In the genomic region with DNA sequence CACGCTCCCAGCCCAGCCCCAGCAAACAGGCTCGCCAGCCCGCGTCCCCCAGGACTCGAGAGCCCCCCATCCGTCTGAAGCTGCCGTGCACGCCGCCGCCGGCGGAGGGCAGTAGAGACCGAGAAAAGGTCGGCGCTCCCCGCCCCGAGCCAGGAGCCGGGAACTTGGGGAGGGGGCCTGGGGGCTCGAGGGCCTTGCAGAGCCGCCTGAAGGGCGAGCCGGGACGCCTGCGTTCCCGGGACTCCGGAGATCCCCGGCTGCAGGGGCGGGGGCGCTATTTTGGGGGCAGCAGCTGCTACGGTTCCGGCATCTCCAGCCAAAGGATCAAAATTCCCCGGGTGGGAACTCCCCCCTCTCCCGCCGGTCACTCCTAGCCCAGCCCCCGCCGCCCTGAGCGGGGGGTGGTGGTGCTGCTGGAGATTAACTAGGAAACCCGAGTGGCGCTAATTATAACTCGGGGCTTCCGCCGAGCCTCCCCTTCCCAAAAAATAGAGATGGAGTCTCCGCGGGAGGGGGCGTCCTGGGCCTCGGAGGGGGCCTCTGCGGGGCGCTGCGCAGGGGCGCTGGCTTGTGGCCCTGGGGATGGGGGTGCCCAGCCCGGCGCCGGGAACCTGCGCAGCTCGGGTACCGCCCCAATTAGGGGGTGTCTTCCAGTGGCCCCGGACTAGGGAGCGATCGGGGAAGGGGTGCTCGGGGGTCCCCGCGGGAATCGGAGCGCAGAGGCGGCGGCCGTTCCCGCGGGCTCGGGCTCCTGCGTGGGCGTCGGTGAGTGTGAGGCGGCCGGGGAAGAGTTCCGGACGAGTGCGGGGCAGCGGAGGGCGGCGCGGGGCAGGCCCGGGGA, we compare ENCODE assay signal across 1 cellular context.
TF ChIP-seq lines count a peak whose summit lies in the region.

No MANE protein-coding gene starts in this region.

TF ChIP-seq in HEK293, 187 proteins besides CTCF, POLR2A, EP300 and RAD21 (continued from another document and continues in another):
- TF ChIP-seq, protein P1, sequence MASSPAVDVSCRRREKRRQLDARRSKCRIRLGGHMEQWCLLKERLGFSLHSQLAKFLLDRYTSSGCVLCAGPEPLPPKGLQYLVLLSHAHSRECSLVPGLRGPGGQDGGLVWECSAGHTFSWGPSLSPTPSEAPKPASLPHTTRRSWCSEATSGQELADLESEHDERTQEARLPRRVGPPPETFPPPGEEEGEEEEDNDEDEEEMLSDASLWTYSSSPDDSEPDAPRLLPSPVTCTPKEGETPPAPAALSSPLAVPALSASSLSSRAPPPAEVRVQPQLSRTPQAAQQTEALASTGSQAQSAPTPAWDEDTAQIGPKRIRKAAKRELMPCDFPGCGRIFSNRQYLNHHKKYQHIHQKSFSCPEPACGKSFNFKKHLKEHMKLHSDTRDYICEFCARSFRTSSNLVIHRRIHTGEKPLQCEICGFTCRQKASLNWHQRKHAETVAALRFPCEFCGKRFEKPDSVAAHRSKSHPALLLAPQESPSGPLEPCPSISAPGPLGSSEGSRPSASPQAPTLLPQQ (tag by site-specific recombination; IDR thresholded peaks at IDR 0.05), result no peak
- TF ChIP-seq ZNF423 (tag by site-specific recombination; IDR thresholded peaks at IDR 0.05) (peak; percentile 24; the same call in 1 of the 2 replicates), ZNF843 (tag by site-specific recombination; IDR thresholded peaks at IDR 0.05) (no peak), ZNF311 (tag by site-specific recombination; IDR thresholded peaks at IDR 0.05; ENCODE audit: borderline replicate concordance) (no peak), MZF1 (tag by site-specific recombination; IDR thresholded peaks at IDR 0.05; ENCODE audit: borderline replicate concordance) (no peak), ZNF24 (tag by site-specific recombination; IDR thresholded peaks at IDR 0.05) (no peak), ZNF558 (tag by site-specific recombination; IDR thresholded peaks at IDR 0.05) (no peak), ZNF791 (tag by site-specific recombination; IDR thresholded peaks at IDR 0.05) (no peak), ZNF48 (tag by site-specific recombination; IDR thresholded peaks at IDR 0.05) (no peak), GLIS2 (tag by site-specific recombination; IDR thresholded peaks at IDR 0.05) (peak; percentile 95), ZFHX2 (tag by site-specific recombination; conservative IDR thresholded peaks at IDR 0.05) (peak; percentile 87), ZNF335 (tag by site-specific recombination; conservative IDR thresholded peaks at IDR 0.05) (peak; percentile 95), ZNF112 (tag by site-specific recombination; IDR thresholded peaks at IDR 0.05) (no peak), ZNF837 (tag by site-specific recombination; IDR thresholded peaks at IDR 0.05) (no peak), ZNF223 (tag by site-specific recombination; IDR thresholded peaks at IDR 0.05) (no peak), WT1 (tag by site-specific recombination; IDR thresholded peaks at IDR 0.05) (no peak), ZNF610 (tag by site-specific recombination; IDR thresholded peaks at IDR 0.05; ENCODE audit: borderline replicate concordance) (no peak), ZNF792 (tag by site-specific recombination; IDR thresholded peaks at IDR 0.05) (no peak), ZNF292 (tag by site-specific recombination; IDR thresholded peaks at IDR 0.05; ENCODE audit: borderline replicate concordance, low read depth) (no peak), EGR2 (tag by site-specific recombination; IDR thresholded peaks at IDR 0.05; ENCODE audit: low read depth) (peak; percentile 50), ZIC2 (tag by site-specific recombination; IDR thresholded peaks at IDR 0.05) (peak; percentile 83), ZNF571 (tag by site-specific recombination; IDR thresholded peaks at IDR 0.05) (no peak), ZNF114 (tag by site-specific recombination; IDR thresholded peaks at IDR 0.05) (no peak)
- TF ChIP-seq, protein P2, sequence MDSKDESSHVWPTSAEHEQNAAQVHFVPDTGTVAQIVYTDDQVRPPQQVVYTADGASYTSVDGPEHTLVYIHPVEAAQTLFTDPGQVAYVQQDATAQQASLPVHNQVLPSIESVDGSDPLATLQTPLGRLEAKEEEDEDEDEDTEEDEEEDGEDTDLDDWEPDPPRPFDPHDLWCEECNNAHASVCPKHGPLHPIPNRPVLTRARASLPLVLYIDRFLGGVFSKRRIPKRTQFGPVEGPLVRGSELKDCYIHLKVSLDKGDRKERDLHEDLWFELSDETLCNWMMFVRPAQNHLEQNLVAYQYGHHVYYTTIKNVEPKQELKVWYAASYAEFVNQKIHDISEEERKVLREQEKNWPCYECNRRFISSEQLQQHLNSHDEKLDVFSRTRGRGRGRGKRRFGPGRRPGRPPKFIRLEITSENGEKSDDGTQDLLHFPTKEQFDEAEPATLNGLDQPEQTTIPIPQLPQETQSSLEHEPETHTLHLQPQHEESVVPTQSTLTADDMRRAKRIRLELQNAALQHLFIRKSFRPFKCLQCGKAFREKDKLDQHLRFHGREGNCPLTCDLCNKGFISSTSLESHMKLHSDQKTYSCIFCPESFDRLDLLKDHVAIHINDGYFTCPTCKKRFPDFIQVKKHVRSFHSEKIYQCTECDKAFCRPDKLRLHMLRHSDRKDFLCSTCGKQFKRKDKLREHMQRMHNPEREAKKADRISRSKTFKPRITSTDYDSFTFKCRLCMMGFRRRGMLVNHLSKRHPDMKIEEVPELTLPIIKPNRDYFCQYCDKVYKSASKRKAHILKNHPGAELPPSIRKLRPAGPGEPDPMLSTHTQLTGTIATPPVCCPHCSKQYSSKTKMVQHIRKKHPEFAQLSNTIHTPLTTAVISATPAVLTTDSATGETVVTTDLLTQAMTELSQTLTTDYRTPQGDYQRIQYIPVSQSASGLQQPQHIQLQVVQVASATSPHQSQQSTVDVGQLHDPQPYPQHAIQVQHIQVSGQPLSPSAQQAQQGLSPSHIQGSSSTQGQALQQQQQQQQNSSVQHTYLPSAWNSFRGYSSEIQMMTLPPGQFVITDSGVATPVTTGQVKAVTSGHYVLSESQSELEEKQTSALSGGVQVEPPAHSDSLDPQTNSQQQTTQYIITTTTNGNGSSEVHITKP (tag by site-specific recombination; IDR thresholded peaks at IDR 0.05), result peak; percentile 97
- TF ChIP-seq, protein P3, sequence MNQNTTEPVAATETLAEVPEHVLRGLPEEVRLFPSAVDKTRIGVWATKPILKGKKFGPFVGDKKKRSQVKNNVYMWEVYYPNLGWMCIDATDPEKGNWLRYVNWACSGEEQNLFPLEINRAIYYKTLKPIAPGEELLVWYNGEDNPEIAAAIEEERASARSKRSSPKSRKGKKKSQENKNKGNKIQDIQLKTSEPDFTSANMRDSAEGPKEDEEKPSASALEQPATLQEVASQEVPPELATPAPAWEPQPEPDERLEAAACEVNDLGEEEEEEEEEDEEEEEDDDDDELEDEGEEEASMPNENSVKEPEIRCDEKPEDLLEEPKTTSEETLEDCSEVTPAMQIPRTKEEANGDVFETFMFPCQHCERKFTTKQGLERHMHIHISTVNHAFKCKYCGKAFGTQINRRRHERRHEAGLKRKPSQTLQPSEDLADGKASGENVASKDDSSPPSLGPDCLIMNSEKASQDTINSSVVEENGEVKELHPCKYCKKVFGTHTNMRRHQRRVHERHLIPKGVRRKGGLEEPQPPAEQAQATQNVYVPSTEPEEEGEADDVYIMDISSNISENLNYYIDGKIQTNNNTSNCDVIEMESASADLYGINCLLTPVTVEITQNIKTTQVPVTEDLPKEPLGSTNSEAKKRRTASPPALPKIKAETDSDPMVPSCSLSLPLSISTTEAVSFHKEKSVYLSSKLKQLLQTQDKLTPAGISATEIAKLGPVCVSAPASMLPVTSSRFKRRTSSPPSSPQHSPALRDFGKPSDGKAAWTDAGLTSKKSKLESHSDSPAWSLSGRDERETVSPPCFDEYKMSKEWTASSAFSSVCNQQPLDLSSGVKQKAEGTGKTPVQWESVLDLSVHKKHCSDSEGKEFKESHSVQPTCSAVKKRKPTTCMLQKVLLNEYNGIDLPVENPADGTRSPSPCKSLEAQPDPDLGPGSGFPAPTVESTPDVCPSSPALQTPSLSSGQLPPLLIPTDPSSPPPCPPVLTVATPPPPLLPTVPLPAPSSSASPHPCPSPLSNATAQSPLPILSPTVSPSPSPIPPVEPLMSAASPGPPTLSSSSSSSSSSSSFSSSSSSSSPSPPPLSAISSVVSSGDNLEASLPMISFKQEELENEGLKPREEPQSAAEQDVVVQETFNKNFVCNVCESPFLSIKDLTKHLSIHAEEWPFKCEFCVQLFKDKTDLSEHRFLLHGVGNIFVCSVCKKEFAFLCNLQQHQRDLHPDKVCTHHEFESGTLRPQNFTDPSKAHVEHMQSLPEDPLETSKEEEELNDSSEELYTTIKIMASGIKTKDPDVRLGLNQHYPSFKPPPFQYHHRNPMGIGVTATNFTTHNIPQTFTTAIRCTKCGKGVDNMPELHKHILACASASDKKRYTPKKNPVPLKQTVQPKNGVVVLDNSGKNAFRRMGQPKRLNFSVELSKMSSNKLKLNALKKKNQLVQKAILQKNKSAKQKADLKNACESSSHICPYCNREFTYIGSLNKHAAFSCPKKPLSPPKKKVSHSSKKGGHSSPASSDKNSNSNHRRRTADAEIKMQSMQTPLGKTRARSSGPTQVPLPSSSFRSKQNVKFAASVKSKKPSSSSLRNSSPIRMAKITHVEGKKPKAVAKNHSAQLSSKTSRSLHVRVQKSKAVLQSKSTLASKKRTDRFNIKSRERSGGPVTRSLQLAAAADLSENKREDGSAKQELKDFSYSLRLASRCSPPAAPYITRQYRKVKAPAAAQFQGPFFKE (tag by site-specific recombination; IDR thresholded peaks at IDR 0.05; ENCODE audit: borderline replicate concordance), result no peak
- TF ChIP-seq, protein P4, sequence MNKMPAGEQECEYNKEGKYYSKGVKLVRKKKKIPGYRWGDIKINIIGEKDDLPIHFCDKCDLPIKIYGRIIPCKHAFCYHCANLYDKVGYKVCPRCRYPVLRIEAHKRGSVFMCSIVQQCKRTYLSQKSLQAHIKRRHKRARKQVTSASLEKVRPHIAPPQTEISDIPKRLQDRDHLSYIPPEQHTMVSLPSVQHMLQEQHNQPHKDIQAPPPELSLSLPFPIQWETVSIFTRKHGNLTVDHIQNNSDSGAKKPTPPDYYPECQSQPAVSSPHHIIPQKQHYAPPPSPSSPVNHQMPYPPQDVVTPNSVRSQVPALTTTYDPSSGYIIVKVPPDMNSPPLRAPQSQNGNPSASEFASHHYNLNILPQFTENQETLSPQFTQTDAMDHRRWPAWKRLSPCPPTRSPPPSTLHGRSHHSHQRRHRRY (tag by site-specific recombination; IDR thresholded peaks at IDR 0.05), result no peak
- TF ChIP-seq, protein P5, sequence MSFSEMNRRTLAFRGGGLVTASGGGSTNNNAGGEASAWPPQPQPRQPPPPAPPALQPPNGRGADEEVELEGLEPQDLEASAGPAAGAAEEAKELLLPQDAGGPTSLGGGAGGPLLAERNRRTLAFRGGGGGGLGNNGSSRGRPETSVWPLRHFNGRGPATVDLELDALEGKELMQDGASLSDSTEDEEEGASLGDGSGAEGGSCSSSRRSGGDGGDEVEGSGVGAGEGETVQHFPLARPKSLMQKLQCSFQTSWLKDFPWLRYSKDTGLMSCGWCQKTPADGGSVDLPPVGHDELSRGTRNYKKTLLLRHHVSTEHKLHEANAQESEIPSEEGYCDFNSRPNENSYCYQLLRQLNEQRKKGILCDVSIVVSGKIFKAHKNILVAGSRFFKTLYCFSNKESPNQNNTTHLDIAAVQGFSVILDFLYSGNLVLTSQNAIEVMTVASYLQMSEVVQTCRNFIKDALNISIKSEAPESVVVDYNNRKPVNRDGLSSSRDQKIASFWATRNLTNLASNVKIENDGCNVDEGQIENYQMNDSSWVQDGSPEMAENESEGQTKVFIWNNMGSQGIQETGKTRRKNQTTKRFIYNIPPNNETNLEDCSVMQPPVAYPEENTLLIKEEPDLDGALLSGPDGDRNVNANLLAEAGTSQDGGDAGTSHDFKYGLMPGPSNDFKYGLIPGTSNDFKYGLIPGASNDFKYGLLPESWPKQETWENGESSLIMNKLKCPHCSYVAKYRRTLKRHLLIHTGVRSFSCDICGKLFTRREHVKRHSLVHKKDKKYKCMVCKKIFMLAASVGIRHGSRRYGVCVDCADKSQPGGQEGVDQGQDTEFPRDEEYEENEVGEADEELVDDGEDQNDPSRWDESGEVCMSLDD (tag by site-specific recombination; IDR thresholded peaks at IDR 0.05), result peak; percentile 96
- TF ChIP-seq, protein P6, sequence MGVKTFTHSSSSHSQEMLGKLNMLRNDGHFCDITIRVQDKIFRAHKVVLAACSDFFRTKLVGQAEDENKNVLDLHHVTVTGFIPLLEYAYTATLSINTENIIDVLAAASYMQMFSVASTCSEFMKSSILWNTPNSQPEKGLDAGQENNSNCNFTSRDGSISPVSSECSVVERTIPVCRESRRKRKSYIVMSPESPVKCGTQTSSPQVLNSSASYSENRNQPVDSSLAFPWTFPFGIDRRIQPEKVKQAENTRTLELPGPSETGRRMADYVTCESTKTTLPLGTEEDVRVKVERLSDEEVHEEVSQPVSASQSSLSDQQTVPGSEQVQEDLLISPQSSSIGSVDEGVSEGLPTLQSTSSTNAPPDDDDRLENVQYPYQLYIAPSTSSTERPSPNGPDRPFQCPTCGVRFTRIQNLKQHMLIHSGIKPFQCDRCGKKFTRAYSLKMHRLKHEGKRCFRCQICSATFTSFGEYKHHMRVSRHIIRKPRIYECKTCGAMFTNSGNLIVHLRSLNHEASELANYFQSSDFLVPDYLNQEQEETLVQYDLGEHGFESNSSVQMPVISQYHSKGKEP (tag by site-specific recombination; IDR thresholded peaks at IDR 0.05), result no peak
- TF ChIP-seq, protein P7, sequence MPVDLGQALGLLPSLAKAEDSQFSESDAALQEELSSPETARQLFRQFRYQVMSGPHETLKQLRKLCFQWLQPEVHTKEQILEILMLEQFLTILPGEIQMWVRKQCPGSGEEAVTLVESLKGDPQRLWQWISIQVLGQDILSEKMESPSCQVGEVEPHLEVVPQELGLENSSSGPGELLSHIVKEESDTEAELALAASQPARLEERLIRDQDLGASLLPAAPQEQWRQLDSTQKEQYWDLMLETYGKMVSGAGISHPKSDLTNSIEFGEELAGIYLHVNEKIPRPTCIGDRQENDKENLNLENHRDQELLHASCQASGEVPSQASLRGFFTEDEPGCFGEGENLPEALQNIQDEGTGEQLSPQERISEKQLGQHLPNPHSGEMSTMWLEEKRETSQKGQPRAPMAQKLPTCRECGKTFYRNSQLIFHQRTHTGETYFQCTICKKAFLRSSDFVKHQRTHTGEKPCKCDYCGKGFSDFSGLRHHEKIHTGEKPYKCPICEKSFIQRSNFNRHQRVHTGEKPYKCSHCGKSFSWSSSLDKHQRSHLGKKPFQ (tag by site-specific recombination; IDR thresholded peaks at IDR 0.05), result 0 out of 2 replicates have a peak, but pooled peaks have one; percentile 14
- TF ChIP-seq, protein P8, sequence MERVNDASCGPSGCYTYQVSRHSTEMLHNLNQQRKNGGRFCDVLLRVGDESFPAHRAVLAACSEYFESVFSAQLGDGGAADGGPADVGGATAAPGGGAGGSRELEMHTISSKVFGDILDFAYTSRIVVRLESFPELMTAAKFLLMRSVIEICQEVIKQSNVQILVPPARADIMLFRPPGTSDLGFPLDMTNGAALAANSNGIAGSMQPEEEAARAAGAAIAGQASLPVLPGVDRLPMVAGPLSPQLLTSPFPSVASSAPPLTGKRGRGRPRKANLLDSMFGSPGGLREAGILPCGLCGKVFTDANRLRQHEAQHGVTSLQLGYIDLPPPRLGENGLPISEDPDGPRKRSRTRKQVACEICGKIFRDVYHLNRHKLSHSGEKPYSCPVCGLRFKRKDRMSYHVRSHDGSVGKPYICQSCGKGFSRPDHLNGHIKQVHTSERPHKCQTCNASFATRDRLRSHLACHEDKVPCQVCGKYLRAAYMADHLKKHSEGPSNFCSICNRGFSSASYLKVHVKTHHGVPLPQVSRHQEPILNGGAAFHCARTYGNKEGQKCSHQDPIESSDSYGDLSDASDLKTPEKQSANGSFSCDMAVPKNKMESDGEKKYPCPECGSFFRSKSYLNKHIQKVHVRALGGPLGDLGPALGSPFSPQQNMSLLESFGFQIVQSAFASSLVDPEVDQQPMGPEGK (tag by site-specific recombination; IDR thresholded peaks at IDR 0.05), result peak; percentile 98
